13 cellular contexts compared by ENCODE assay signal in genomic region chr7:115023219-115023618, GRCh38.
"Had no signal": no experiment of that assay in that cellular context is flagged by ENCODE, and none has a peak within 500 bp of the region (broad histone marks: within the 10 kb centered on the region; RNA-seq: fewer than 3 reads in every experiment).

No MANE protein-coding gene starts in this region.

- H3K4me3 ChIP-seq: cardiac muscle cell, gastroesophageal sphincter, hepatocyte, psoas muscle, right lobe of liver, tibial artery, vagina had no signal

- H3K27ac ChIP-seq: cardiac muscle cell, gastroesophageal sphincter, hepatocyte, psoas muscle, right lobe of liver, tibial artery, vagina had no signal

- ATAC-seq: gastroesophageal sphincter; psoas muscle; right lobe of liver; stimulated activated memory B cell treated with anti-CD40 and anti-IgM and Interleukin-4, amounts not matched to agents 10 μg/mL and 1 μg/mL and 100 μg/mL, for 72 hours had no signal

- H3K27me3 ChIP-seq: cardiac muscle cell, gastroesophageal sphincter, hepatocyte, right lobe of liver, tibial artery, vagina had no signal

- DNase-seq: activated CD4-positive, alpha-beta T cell treated with anti-CD3 and anti-CD28 coated beads for 48 hours; activated CD8-positive, alpha-beta memory T cell treated with anti-CD3 and anti-CD28 coated beads for 24 hours; activated naive CD4-positive, alpha-beta T cell treated with anti-CD3 and anti-CD28 coated beads for 36 hours; mesendoderm; nephron progenitor cell; psoas muscle; right lobe of liver; tibial artery had no signal
